Comparison of ENCODE assay signal across 34 cellular contexts in the genomic region with DNA sequence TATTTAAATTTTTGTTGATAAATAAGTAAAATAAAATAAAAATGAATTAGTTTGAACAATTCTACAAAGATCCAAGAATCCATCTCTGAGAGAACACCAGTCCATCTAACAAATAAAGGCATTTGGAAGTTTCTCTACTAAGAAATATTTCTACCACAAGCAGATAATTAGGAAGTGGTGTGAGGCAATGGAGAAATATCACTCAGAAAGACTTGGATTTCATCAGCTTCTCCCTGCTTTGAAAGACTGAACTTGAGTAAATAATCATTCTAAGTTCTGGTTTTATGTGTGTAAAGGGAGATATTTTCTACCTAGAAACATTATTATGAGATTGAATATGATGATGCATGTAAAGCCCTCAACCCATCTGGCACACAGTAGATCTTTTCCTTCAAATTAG. TPM values are rescaled to one million over a fixed set of nuclear protein-coding genes. Genes with fewer than 3 reads are reported as not detected.
"Had no signal": no experiment of that assay in that cellular context is flagged by ENCODE, and none has a peak within 500 bp of the region (broad histone marks: within the 10 kb centered on the region; RNA-seq: fewer than 3 reads in every experiment).

No MANE protein-coding gene starts in this region.

- H3K9me3 Mint-ChIP-seq: activated B cell treated with CpG ODN at 0.5 μM for 24 hours; activated CD4-positive, alpha-beta memory T cell treated with anti-CD3 and anti-CD28 coated beads, Interleukin-2, amount 10 ng/mL, durations not matched to agents 7 days and 5 days; activated CD4-positive, alpha-beta T cell treated with anti-CD3 and anti-CD28 coated beads, Interleukin-2, amount 10 ng/mL, durations not matched to agents 7 days and 5 days; activated naive CD4-positive, alpha-beta T cell treated with anti-CD3 and anti-CD28 coated beads, Interleukin-2, amount 10 ng/mL, durations not matched to agents 7 days and 5 days; activated naive CD4-positive, alpha-beta T cell treated with anti-CD3 and anti-CD28 coated beads, Interleukin-2, amount 50 U/mL, for 24 hours; activated naive CD8-positive, alpha-beta T cell treated with anti-CD3 and anti-CD28 coated beads, Interleukin-2, amount 10 ng/mL, durations not matched to agents 7 days and 5 days; activated naive CD8-positive, alpha-beta T cell treated with anti-CD3 and anti-CD28 coated beads, Interleukin-2, amount 50 U/mL, for 24 hours; activated T-cell treated with anti-CD3 and anti-CD28 coated beads, Interleukin-2, amount 50 U/mL, for 24 hours; activated T-helper 2 cell treated with anti-CD3 and anti-CD28 coated beads, Interferon-gamma antibody, Interleukin-2, Interleukin-4, amounts not matched to agents 10 μg/mL and 5 μg/mL and 100 μg/mL, durations not matched to agents 14 hours and 24 hours and 36 hours; T-helper 1 cell treated with Interleukin-12 subunit alpha and Interleukin-12 subunit beta and Interleukin-4 antibody, amounts not matched to agents 30 μg/mL and 1 μg/mL, for 36 hours; T-helper 2 cell treated with Interferon-gamma antibody and Interleukin-4, amounts not matched to agents 5 μg/mL and 100 μg/mL, for 36 hours had no signal

- DNase-seq: activated B cell treated with CpG ODN at 0.5 μM for 24 hours; activated CD4-positive, alpha-beta memory T cell treated with anti-CD3 and anti-CD28 coated beads, Interleukin-2, amount 10 ng/mL, durations not matched to agents 7 days and 5 days; activated CD4-positive, alpha-beta T cell treated with anti-CD3 and anti-CD28 coated beads for 48 hours; activated CD4-positive, alpha-beta T cell treated with anti-CD3 and anti-CD28 coated beads, Interleukin-2, amount 10 ng/mL, durations not matched to agents 7 days and 5 days; activated CD4-positive, alpha-beta T cell treated with anti-CD3 and anti-CD28 coated beads, Interleukin-2, amount 50 U/mL, for 48 hours; activated CD4-positive, CD25-positive, alpha-beta regulatory T cell treated with anti-CD3 and anti-CD28 coated beads, Interleukin-2, amount 50 U/mL, for 72 hours; activated CD8-positive, alpha-beta memory T cell treated with anti-CD3 and anti-CD28 coated beads for 24 hours; activated CD8-positive, alpha-beta memory T cell treated with anti-CD3 and anti-CD28 coated beads, Interleukin-2, amount 10 ng/mL, durations not matched to agents 7 days and 5 days; activated CD8-positive, alpha-beta memory T cell treated with anti-CD3 and anti-CD28 coated beads, Interleukin-2, amount 50 U/mL, for 48 hours; activated CD8-positive, alpha-beta T cell treated with anti-CD3 and anti-CD28 coated beads, Interleukin-2, amount 10 ng/mL, durations not matched to agents 7 days and 5 days; activated effector memory CD4-positive, alpha-beta T cell treated with Interleukin-2 at 50 U/mL for 16 hours; activated gamma-delta T cell; activated naive CD4-positive, alpha-beta T cell treated with anti-CD3 and anti-CD28 coated beads, Interleukin-2, amount 10 ng/mL, durations not matched to agents 7 days and 5 days; activated naive CD4-positive, alpha-beta T cell treated with Interleukin-2 at 50 U/mL for 16 hours; activated naive CD8-positive, alpha-beta T cell treated with anti-CD3 and anti-CD28 coated beads, Interleukin-2, amount 10 ng/mL, durations not matched to agents 7 days and 5 days; activated naive CD8-positive, alpha-beta T cell treated with anti-CD3 and anti-CD28 coated beads, Interleukin-2, amount 50 U/mL, for 24 hours; activated T-cell treated with anti-CD3 and anti-CD28 coated beads, Interleukin-2, amount 50 U/mL, for 24 hours; activated T-cell treated with anti-CD3 and anti-CD28 coated beads, Interleukin-2, amount 50 U/mL, for 48 hours; adrenal gland; amniotic stem cell; aorta; body of pancreas; brain microvascular endothelial cell; central memory CD4-positive, alpha-beta T cell; cerebellar nuclear complex; T-helper 1 cell; T-helper 2 cell; T-helper 9 cell had no signal

- ATAC-seq: activated CD8-positive, alpha-beta memory T cell treated with anti-CD3 and anti-CD28 coated beads, Interleukin-2, amount 10 ng/mL, durations not matched to agents 7 days and 5 days; activated CD8-positive, alpha-beta T cell treated with anti-CD3 and anti-CD28 coated beads, Interleukin-2, amount 10 ng/mL, durations not matched to agents 7 days and 5 days; activated naive CD8-positive, alpha-beta T cell treated with anti-CD3 and anti-CD28 coated beads, Interleukin-2, amount 50 U/mL, for 24 hours; body of pancreas had no signal

- H3K36me3 Mint-ChIP-seq: activated CD8-positive, alpha-beta memory T cell treated with anti-CD3 and anti-CD28 coated beads, Interleukin-2, amount 10 ng/mL, durations not matched to agents 7 days and 5 days; activated naive CD4-positive, alpha-beta T cell treated with anti-CD3 and anti-CD28 coated beads, Interleukin-2, amount 10 ng/mL, durations not matched to agents 7 days and 5 days; activated naive CD4-positive, alpha-beta T cell treated with anti-CD3 and anti-CD28 coated beads, Interleukin-2, amount 50 U/mL, for 24 hours; activated naive CD8-positive, alpha-beta T cell; activated naive CD8-positive, alpha-beta T cell treated with anti-CD3 and anti-CD28 coated beads, Interleukin-2, amount 10 ng/mL, durations not matched to agents 7 days and 5 days had no signal

- H3K27ac Mint-ChIP-seq: activated B cell treated with CpG ODN at 0.5 μM for 24 hours; activated CD4-positive, alpha-beta memory T cell treated with anti-CD3 and anti-CD28 coated beads, Interleukin-2, amount 10 ng/mL, durations not matched to agents 7 days and 5 days; activated CD4-positive, alpha-beta T cell treated with anti-CD3 and anti-CD28 coated beads, Interleukin-2, amount 10 ng/mL, durations not matched to agents 7 days and 5 days; activated CD8-positive, alpha-beta memory T cell treated with anti-CD3 and anti-CD28 coated beads, Interleukin-2, amount 10 ng/mL, durations not matched to agents 7 days and 5 days; activated CD8-positive, alpha-beta T cell treated with anti-CD3 and anti-CD28 coated beads, Interleukin-2, amount 10 ng/mL, durations not matched to agents 7 days and 5 days; activated naive CD4-positive, alpha-beta T cell treated with anti-CD3 and anti-CD28 coated beads, Interleukin-2, amount 10 ng/mL, durations not matched to agents 7 days and 5 days; activated naive CD4-positive, alpha-beta T cell treated with anti-CD3 and anti-CD28 coated beads, Interleukin-2, amount 50 U/mL, for 24 hours; activated naive CD8-positive, alpha-beta T cell; activated naive CD8-positive, alpha-beta T cell treated with anti-CD3 and anti-CD28 coated beads, Interleukin-2, amount 10 ng/mL, durations not matched to agents 7 days and 5 days; activated naive CD8-positive, alpha-beta T cell treated with anti-CD3 and anti-CD28 coated beads, Interleukin-2, amount 50 U/mL, for 24 hours; activated T-cell treated with anti-CD3 and anti-CD28 coated beads, Interleukin-2, amount 50 U/mL, for 24 hours; activated T-helper 2 cell treated with anti-CD3 and anti-CD28 coated beads, Interferon-gamma antibody, Interleukin-2, Interleukin-4, amounts not matched to agents 10 μg/mL and 5 μg/mL and 100 μg/mL, durations not matched to agents 14 hours and 24 hours and 36 hours; T-helper 1 cell treated with Interleukin-12 subunit alpha and Interleukin-12 subunit beta and Interleukin-4 antibody, amounts not matched to agents 30 μg/mL and 1 μg/mL, for 36 hours; T-helper 2 cell treated with Interferon-gamma antibody and Interleukin-4, amounts not matched to agents 5 μg/mL and 100 μg/mL, for 36 hours had no signal

- H3K4me1 Mint-ChIP-seq: activated B cell treated with CpG ODN at 0.5 μM for 24 hours; activated CD4-positive, alpha-beta memory T cell treated with anti-CD3 and anti-CD28 coated beads, Interleukin-2, amount 10 ng/mL, durations not matched to agents 7 days and 5 days; activated CD4-positive, alpha-beta T cell treated with anti-CD3 and anti-CD28 coated beads, Interleukin-2, amount 10 ng/mL, durations not matched to agents 7 days and 5 days; activated CD8-positive, alpha-beta memory T cell treated with anti-CD3 and anti-CD28 coated beads, Interleukin-2, amount 10 ng/mL, durations not matched to agents 7 days and 5 days; activated naive CD4-positive, alpha-beta T cell treated with anti-CD3 and anti-CD28 coated beads, Interleukin-2, amount 10 ng/mL, durations not matched to agents 7 days and 5 days; activated naive CD4-positive, alpha-beta T cell treated with anti-CD3 and anti-CD28 coated beads, Interleukin-2, amount 50 U/mL, for 24 hours; activated naive CD8-positive, alpha-beta T cell treated with anti-CD3 and anti-CD28 coated beads, Interleukin-2, amount 10 ng/mL, durations not matched to agents 7 days and 5 days; activated naive CD8-positive, alpha-beta T cell treated with anti-CD3 and anti-CD28 coated beads, Interleukin-2, amount 50 U/mL, for 24 hours had no signal

- H3K4me3 Mint-ChIP-seq: activated B cell treated with CpG ODN at 0.5 μM for 24 hours; activated CD4-positive, alpha-beta memory T cell treated with anti-CD3 and anti-CD28 coated beads, Interleukin-2, amount 10 ng/mL, durations not matched to agents 7 days and 5 days; activated CD4-positive, alpha-beta T cell treated with anti-CD3 and anti-CD28 coated beads, Interleukin-2, amount 10 ng/mL, durations not matched to agents 7 days and 5 days; activated CD8-positive, alpha-beta memory T cell treated with anti-CD3 and anti-CD28 coated beads, Interleukin-2, amount 10 ng/mL, durations not matched to agents 7 days and 5 days; activated CD8-positive, alpha-beta T cell treated with anti-CD3 and anti-CD28 coated beads, Interleukin-2, amount 10 ng/mL, durations not matched to agents 7 days and 5 days; activated naive CD4-positive, alpha-beta T cell treated with anti-CD3 and anti-CD28 coated beads, Interleukin-2, amount 10 ng/mL, durations not matched to agents 7 days and 5 days; activated naive CD4-positive, alpha-beta T cell treated with anti-CD3 and anti-CD28 coated beads, Interleukin-2, amount 50 U/mL, for 24 hours; activated naive CD8-positive, alpha-beta T cell; activated naive CD8-positive, alpha-beta T cell treated with anti-CD3 and anti-CD28 coated beads, Interleukin-2, amount 10 ng/mL, durations not matched to agents 7 days and 5 days; activated naive CD8-positive, alpha-beta T cell treated with anti-CD3 and anti-CD28 coated beads, Interleukin-2, amount 50 U/mL, for 24 hours; activated T-cell treated with anti-CD3 and anti-CD28 coated beads, Interleukin-2, amount 50 U/mL, for 24 hours; T-helper 1 cell treated with Interleukin-12 subunit alpha and Interleukin-12 subunit beta and Interleukin-4 antibody, amounts not matched to agents 30 μg/mL and 1 μg/mL, for 36 hours; T-helper 2 cell treated with Interferon-gamma antibody and Interleukin-4, amounts not matched to agents 5 μg/mL and 100 μg/mL, for 36 hours had no signal

RNA-seq across cellular contexts. Expression of gene TCF21, which starts 17.8 kb away (rescaled TPM):
- total RNA-seq: activated B cell treated with CpG ODN at 0.5 μM for 24 hours; activated CD4-positive, alpha-beta memory T cell treated with anti-CD3 and anti-CD28 coated beads, Interleukin-2, amount 10 ng/mL, durations not matched to agents 7 days and 5 days; activated CD4-positive, alpha-beta T cell treated with anti-CD3 and anti-CD28 coated beads, Interleukin-2, amount 10 ng/mL, durations not matched to agents 7 days and 5 days; activated CD8-positive, alpha-beta memory T cell treated with anti-CD3 and anti-CD28 coated beads, Interleukin-2, amount 10 ng/mL, durations not matched to agents 7 days and 5 days; activated CD8-positive, alpha-beta T cell treated with anti-CD3 and anti-CD28 coated beads, Interleukin-2, amount 10 ng/mL, durations not matched to agents 7 days and 5 days; activated naive CD8-positive, alpha-beta T cell treated with anti-CD3 and anti-CD28 coated beads, Interleukin-2, amount 10 ng/mL, durations not matched to agents 7 days and 5 days; activated T-helper 2 cell treated with anti-CD3 and anti-CD28 coated beads, Interferon-gamma antibody, Interleukin-2, Interleukin-4, amounts not matched to agents 10 μg/mL and 5 μg/mL and 100 μg/mL, durations not matched to agents 14 hours and 24 hours and 36 hours; chondrocyte had no signal
